ENCODE assay signal across 8 cellular contexts in the genomic region with DNA sequence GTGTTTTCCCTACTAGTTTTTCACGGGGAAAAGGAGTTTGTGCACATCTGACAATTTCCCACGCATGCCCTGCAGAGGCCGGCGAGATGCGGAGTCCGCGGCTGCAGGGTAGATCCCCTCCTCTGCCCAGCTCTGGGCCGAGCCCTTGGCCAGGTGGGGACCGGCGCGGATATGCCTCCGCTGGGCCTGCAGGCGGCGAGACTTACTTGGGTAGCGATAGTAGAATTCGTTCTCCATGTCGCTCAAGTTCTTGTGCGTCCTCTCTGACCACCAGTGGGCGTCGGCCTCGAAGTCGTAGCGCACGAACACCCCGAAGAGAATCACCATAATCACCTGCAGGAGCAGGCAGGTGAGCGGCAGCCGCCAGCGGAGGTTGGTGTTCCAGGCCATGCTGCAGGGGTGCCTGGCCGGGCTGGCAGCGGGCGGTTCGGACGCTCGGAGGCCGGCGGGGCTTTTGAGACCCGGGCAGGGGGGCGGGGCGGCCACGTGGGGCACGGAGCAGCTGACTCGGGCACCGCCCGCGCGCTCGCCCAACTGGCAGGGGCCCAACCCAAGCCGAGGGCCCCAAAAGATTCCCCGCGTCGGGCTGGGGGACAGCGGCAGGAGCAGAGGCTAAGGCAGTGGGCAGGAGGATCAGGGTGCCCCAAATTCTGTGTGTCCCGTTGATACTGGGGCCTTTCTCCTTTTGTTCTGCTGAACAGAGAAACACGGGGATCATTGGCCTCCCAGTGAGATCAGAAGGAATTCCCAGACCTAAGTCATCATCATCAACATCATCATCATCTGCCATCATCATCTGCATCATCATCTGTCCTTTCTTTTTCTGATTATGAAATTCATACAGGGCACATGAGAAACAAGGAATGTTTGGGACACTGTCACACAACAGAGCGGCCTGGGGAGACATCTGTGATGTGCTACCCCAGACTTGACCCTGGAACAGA. TPM values are rescaled to one million over a fixed set of nuclear protein-coding genes. Genes with fewer than 3 reads are reported as not detected.
DNase-seq lines count a peak whose midpoint lies in the region; ATAC-seq and TF ChIP-seq lines count a peak whose summit lies in the region.

A gene (minus strand): TSS at position 429 of the 944 bp plus-strand sequence. CDS start 39 bp downstream, at position 390.

- peaks cover 0 to 7% of the 10 kb centered on the region in 2 donors for H3K27me3 ChIP-seq in naive thymus-derived CD4-positive, alpha-beta T cell (ENCODE audit: control insufficient read depth in 2 of 2, insufficient read depth in 2 of 2, low read length in 2 of 2)

- CTCF ChIA-PET in activated naive CD4-positive, alpha-beta T cell treated with anti-CD3 and anti-CD28 coated beads, Interleukin-2, amount 10 ng/mL, durations not matched to agents 7 days and 5 days (lab: Charles Lee) = interaction anchor here (1.6 kb wide), 1 partner anchor 13 kb away, joined by 8 read pairs; no protein-coding TSS in a partner anchor
- CTCF ChIA-PET in naive thymus-derived CD4-positive, alpha-beta T cell (lab: Charles Lee) = no interaction called here

- peak; percentile 25 for TF ChIP-seq CTCF in fibroblast of mammary gland (conservative IDR thresholded peaks at IDR 0.05; ENCODE audit: control insufficient read depth, insufficient read depth, low read depth, low read length)

- no peaks in the 10 kb centered on the region for H3K36me3 ChIP-seq in naive thymus-derived CD4-positive, alpha-beta T cell (ENCODE audit: control insufficient read depth in 2 of 3, insufficient read depth in 3 of 3, low read length in 3 of 3)

- H3K4me1 Mint-ChIP-seq in activated naive CD4-positive, alpha-beta T cell treated with anti-CD3 and anti-CD28 coated beads, Interleukin-2, amount 10 ng/mL, durations not matched to agents 7 days and 5 days = peaks cover 7% of the 10 kb centered on the region
- peaks cover 0 to 9% (median 3%) of the 10 kb centered on the region in 7 donors for H3K4me1 Mint-ChIP-seq in naive thymus-derived CD4-positive, alpha-beta T cell

- peaks cover 81% of the 10 kb centered on the region for H3K27me3 Mint-ChIP-seq in activated naive CD4-positive, alpha-beta T cell treated with anti-CD3 and anti-CD28 coated beads, Interleukin-2, amount 10 ng/mL, durations not matched to agents 7 days and 5 days
- peaks cover 45 to 69% (median 57%) of the 10 kb centered on the region in 5 donors for H3K27me3 Mint-ChIP-seq in naive thymus-derived CD4-positive, alpha-beta T cell

- peak; percentile 41 for DNase-seq in activated naive CD4-positive, alpha-beta T cell treated with anti-CD3 and anti-CD28 coated beads, Interleukin-2, amount 10 ng/mL, durations not matched to agents 7 days and 5 days
- DNase-seq in activated naive CD4-positive, alpha-beta T cell (lab: John Stamatoyannopoulos, UW) = no peak
- DNase-seq in SK-N-DZ (ENCODE audit: low spot score) (peak; percentile 47), fibroblast of mammary gland (ENCODE audit: low read depth) (peak; percentile 51)
- no peak for DNase-seq in naive thymus-derived CD4-positive, alpha-beta T cell
- no peak for DNase-seq in stimulated activated naive CD4-positive, alpha-beta T cell (lab: John Stamatoyannopoulos, UW)

- no peak within 1 kb of the TSS for H3K27ac ChIP-seq in naive thymus-derived CD4-positive, alpha-beta T cell (ENCODE audit: low read depth, low read length)

- H3K27ac Mint-ChIP-seq in activated naive CD4-positive, alpha-beta T cell treated with anti-CD3 and anti-CD28 coated beads, Interleukin-2, amount 10 ng/mL, durations not matched to agents 7 days and 5 days = no peak within 1 kb of the TSS
- H3K27ac Mint-ChIP-seq in naive thymus-derived CD4-positive, alpha-beta T cell = no peak within 1 kb of the TSS

- no peaks in the 10 kb centered on the region for H3K4me1 ChIP-seq in naive thymus-derived CD4-positive, alpha-beta T cell (ENCODE audit: control insufficient read depth in 2 of 2, insufficient read depth in 2 of 2, low read length in 2 of 2)

- POLR2A ChIA-PET in naive thymus-derived CD4-positive, alpha-beta T cell (lab: Charles Lee) = no interaction called here

- no peaks in the 10 kb centered on the region for H3K36me3 Mint-ChIP-seq in activated naive CD4-positive, alpha-beta T cell treated with anti-CD3 and anti-CD28 coated beads, Interleukin-2, amount 10 ng/mL, durations not matched to agents 7 days and 5 days
- no peaks in the 10 kb centered on the region for H3K36me3 Mint-ChIP-seq in naive thymus-derived CD4-positive, alpha-beta T cell

- ATAC-seq in naive thymus-derived CD4-positive, alpha-beta T cell = no peak
- ATAC-seq in HG03039 (IDR thresholded peaks at IDR 0.05; ENCODE audit: unreplicated experiment) (no peak), GM18511 (IDR thresholded peaks at IDR 0.05; ENCODE audit: unreplicated experiment) (no peak)

- H3K9me3 Mint-ChIP-seq in activated naive CD4-positive, alpha-beta T cell treated with anti-CD3 and anti-CD28 coated beads, Interleukin-2, amount 10 ng/mL, durations not matched to agents 7 days and 5 days = no peaks in the 10 kb centered on the region
- peaks cover 0 to 3% (median 0%) of the 10 kb centered on the region in 11 donors for H3K9me3 Mint-ChIP-seq in naive thymus-derived CD4-positive, alpha-beta T cell

- intact Hi-C loops in naive thymus-derived CD4-positive, alpha-beta T cell (cut with micrococcal nuclease) = no loop called here

- H3K4me3 ChIP-seq in fibroblast of mammary gland (ENCODE audit: control insufficient read depth, low read depth, low read length) = no peak within 1 kb of the TSS
- H3K4me3 ChIP-seq in naive thymus-derived CD4-positive, alpha-beta T cell (ENCODE audit: low read length) = no peak within 1 kb of the TSS

- H3K9me3 ChIP-seq in naive thymus-derived CD4-positive, alpha-beta T cell (ENCODE audit: control insufficient read depth in 2 of 3, low read length in 3 of 3) = no peaks in the 10 kb centered on the region

- no peak within 1 kb of the TSS for H3K4me3 Mint-ChIP-seq in activated naive CD4-positive, alpha-beta T cell treated with anti-CD3 and anti-CD28 coated beads, Interleukin-2, amount 10 ng/mL, durations not matched to agents 7 days and 5 days
- H3K4me3 Mint-ChIP-seq in naive thymus-derived CD4-positive, alpha-beta T cell = peak within 1 kb of the TSS; percentile 14 to 71 (median 44)

RNA-seq across cellular contexts. Expression of the gene that starts here (rescaled TPM):
- not detected in 2 replicates for polyA plus RNA-seq in SK-N-DZ (2014; cell fraction: cytosol; rRNA removed)
- polyA plus RNA-seq in SK-N-DZ (2014; cell fraction: nucleus; rRNA removed) = not detected in 2 replicates
- not detected for total RNA-seq in naive thymus-derived CD4-positive, alpha-beta T cell
- not detected for polyA plus RNA-seq in naive thymus-derived CD4-positive, alpha-beta T cell

Comparison
In these comparisons a context has a peak if more than half of its experiments do, and no peak if none do; other contexts are left out.
1. DNase-seq: peak in activated naive CD4-positive, alpha-beta T cell treated with anti-CD3 and anti-CD28 coated beads, Interleukin-2, amount 10 ng/mL, durations not matched to agents 7 days and 5 days (single experiment), SK-N-DZ (single experiment) and fibroblast of mammary gland (single experiment); none in activated naive CD4-positive, alpha-beta T cell (0 of 4), naive thymus-derived CD4-positive, alpha-beta T cell (0 of 9) and stimulated activated naive CD4-positive, alpha-beta T cell (0 of 6).